In the genomic region with DNA sequence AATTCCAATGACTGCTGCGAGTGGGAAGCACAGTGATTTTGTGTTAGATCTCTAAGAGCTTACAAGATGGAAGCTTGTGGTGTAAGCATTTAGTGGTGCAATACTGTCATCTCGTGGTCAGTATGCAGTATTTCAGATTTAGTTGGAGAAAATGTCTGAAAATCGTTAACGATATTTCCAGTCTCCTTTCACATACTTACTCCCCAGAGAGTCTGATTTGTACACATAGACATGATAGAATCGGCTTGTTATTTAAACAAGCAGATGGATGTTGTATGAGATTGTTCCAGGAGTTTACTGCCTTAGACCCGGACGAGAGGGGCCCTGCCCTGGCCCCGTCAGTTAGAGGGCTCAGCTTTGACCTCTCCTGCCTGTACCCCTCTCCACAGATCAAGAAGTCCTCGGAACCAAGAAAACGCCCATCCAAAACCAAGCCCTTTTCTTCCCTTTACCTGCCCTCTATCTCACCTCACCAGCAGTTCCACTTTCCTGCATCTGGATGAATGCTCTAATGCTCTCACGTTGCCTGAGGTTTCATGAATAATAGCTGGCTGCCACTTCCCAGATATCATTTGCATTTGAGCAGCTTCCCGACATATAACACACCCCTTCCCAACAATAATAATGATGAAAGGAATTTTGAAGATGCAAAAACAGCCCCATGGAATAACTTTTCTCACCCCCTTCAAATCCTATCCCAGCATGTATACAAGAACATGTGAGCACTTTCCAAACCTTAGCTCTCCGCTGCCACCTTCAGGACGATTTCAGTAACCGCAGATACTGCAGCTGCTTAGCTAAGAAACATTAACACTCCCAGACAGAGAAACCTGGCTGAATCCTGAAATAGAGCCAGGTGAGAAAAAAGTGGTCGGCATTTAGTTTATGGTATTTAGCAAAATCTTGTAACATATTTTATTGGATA, we compare ENCODE assay signal across 8 cellular contexts.
A peak's percentile ranks its signal among the peaks of the same experiment; 100 is the strongest.
DNase-seq lines count a peak whose midpoint lies in the region; ATAC-seq, FAIRE-seq and TF ChIP-seq lines count a peak whose summit lies in the region.

No MANE protein-coding gene starts in this region.

- DNase-seq in CD8-positive, alpha-beta memory T cell: peak; percentile 42 to 77 (median 53)
- DNase-seq in HK-2 (ENCODE audit: unreplicated experiment): peak; percentile 56
- DNase-seq in NCI-H82 (lab: John Stamatoyannopoulos, UW): peak; percentile 88
- DNase-seq in activated CD8-positive, alpha-beta T cell treated with anti-CD3 and anti-CD28 coated beads, Interleukin-2, amount 10 ng/mL, durations not matched to agents 7 days and 5 days: peak; percentile 82
- DNase-seq in H1 (ENCODE audit: low read depth in 1 of 2, low spot score in 2 of 2): peak; percentile 44 to 66
- peak; percentile 86 for DNase-seq in mesenchymal stem cell
- DNase-seq in stimulated activated CD8-positive, alpha-beta memory T cell treated with anti-CD3 and anti-CD28 coated beads, Interleukin-12 subunit alpha, Interleukin-12 subunit beta, amount 100 ng/mL, for 24 hours (ENCODE audit: extremely low read depth): peak; percentile 16

- CTCF ChIA-PET in CD8-positive, alpha-beta memory T cell (lab: Charles Lee): interaction anchor here (0.6 to 5.6 kb wide), 31 partner anchors 9 to 1900 kb away, joined by 3 to 55 read pairs (median 4); partner anchors contain the start of gene ADAMTS1
- CTCF ChIA-PET in activated CD8-positive, alpha-beta T cell treated with anti-CD3 and anti-CD28 coated beads, Interleukin-2, amount 10 ng/mL, durations not matched to agents 7 days and 5 days (lab: Charles Lee): interaction anchor here (0.5 to 3.0 kb wide), 108 partner anchors 9 to 1930 kb away, joined by 3 to 141 read pairs (median 4); partner anchors contain the start of gene ADAMTS1
- CTCF ChIA-PET in H1 (lab: Charles Lee; ENCODE audit: partially characterized antibody): interaction anchor here (0.6 to 3.5 kb wide), 103 partner anchors 9 to 1931 kb away, joined by 3 to 40 read pairs (median 4); no protein-coding TSS in a partner anchor

- H3K27ac ChIP-seq in CD8-positive, alpha-beta memory T cell (ENCODE audit: low read depth, low read length): no peak overlapping the region
- H3K27ac ChIP-seq in H1 (ENCODE audit: low read depth, low read length) (no peak overlapping the region), mesenchymal stem cell (ENCODE audit: low read length, poor library complexity, severe bottlenecking) (no peak overlapping the region)

- H3K4me3 Mint-ChIP-seq in CD8-positive, alpha-beta memory T cell: no peak overlapping the region
- no peak overlapping the region for H3K4me3 Mint-ChIP-seq in activated CD8-positive, alpha-beta T cell treated with anti-CD3 and anti-CD28 coated beads, Interleukin-2, amount 10 ng/mL, durations not matched to agents 7 days and 5 days

- peak overlapping the region; percentile 38 for H3K4me3 ChIP-seq in CD8-positive, alpha-beta memory T cell (ENCODE audit: low read length)
- peak overlapping the region in 1 of 4 experiments; percentile 8; a peak in 1 of 8 replicates for H3K4me3 ChIP-seq in H1 (ENCODE audit: extremely low read depth in 1 of 4, insufficient read depth in 2 of 4, low read depth in 3 of 4, low read length in 4 of 4)
- peak overlapping the region; percentile 26 to 75 for H3K4me3 ChIP-seq in mesenchymal stem cell (ENCODE audit: insufficient read depth in 1 of 2, low read depth in 1 of 2, low read length in 2 of 2)

- TF ChIP-seq RAD21 in H1 (IDR thresholded peaks at IDR 0.05 in 1 of 2, conservative IDR thresholded peaks at IDR 0.05 in 1 of 2; ENCODE audit: low read depth in 2 of 2, low read length in 2 of 2): peak; percentile 99 to 100

- H3K23ac ChIP-seq in H1 (ENCODE audit: insufficient read length) (no peak overlapping the region), mesenchymal stem cell (ENCODE audit: low read length in 2 of 2) (no peak overlapping the region)

- no peak overlapping the region for H2BK15ac ChIP-seq in H1 (ENCODE audit: low read length)
- H2BK15ac ChIP-seq in mesenchymal stem cell (ENCODE audit: low read depth, poor library complexity, severe bottlenecking): no peak overlapping the region

- no peak for TF ChIP-seq POLR2A in H1 (IDR thresholded peaks at IDR 0.05; ENCODE audit: control extremely low read depth in 1 of 2, low read depth in 2 of 2, low read length in 2 of 2)

- H3K27me3 Mint-ChIP-seq in CD8-positive, alpha-beta memory T cell: no peaks in the 10 kb centered on the region
- H3K27me3 Mint-ChIP-seq in activated CD8-positive, alpha-beta T cell treated with anti-CD3 and anti-CD28 coated beads, Interleukin-2, amount 10 ng/mL, durations not matched to agents 7 days and 5 days (ENCODE audit: low read depth): no peaks in the 10 kb centered on the region

- H3K18ac ChIP-seq in H1 (ENCODE audit: extremely low read depth, low read length) (no peak overlapping the region), mesenchymal stem cell (ENCODE audit: low read depth in 1 of 2, low read length in 2 of 2) (no peak overlapping the region)

- H3K4me1 Mint-ChIP-seq in CD8-positive, alpha-beta memory T cell: no peaks in the 10 kb centered on the region
- no peaks in the 10 kb centered on the region for H3K4me1 Mint-ChIP-seq in activated CD8-positive, alpha-beta T cell treated with anti-CD3 and anti-CD28 coated beads, Interleukin-2, amount 10 ng/mL, durations not matched to agents 7 days and 5 days (ENCODE audit: low read depth)

- H4K20me1 ChIP-seq in H1 (replicated peaks in 1 of 2; ENCODE audit: control insufficient read depth in 1 of 2, insufficient read depth in 2 of 2, low read length in 2 of 2): peaks cover 0 to 2% of the 10 kb centered on the region in 2 experiments

- H3K27ac Mint-ChIP-seq in CD8-positive, alpha-beta memory T cell: no peak overlapping the region
- H3K27ac Mint-ChIP-seq in activated CD8-positive, alpha-beta T cell treated with anti-CD3 and anti-CD28 coated beads, Interleukin-2, amount 10 ng/mL, durations not matched to agents 7 days and 5 days: no peak overlapping the region

- peak overlapping the region; percentile 27; the same call in 1 of the 2 replicates for H2AFZ ChIP-seq in H1 (ENCODE audit: low read length)
- H2AFZ ChIP-seq in mesenchymal stem cell (ENCODE audit: low read depth, low read length): peak overlapping the region; percentile 62

- H2AK5ac ChIP-seq in H1 (ENCODE audit: low read depth, low read length) (no peak overlapping the region), mesenchymal stem cell (ENCODE audit: low read length, severe bottlenecking) (peak overlapping the region; percentile 49)

- no peak overlapping the region for H2BK5ac ChIP-seq in H1 (ENCODE audit: low read depth, low read length)
- no peak overlapping the region for H2BK5ac ChIP-seq in mesenchymal stem cell (ENCODE audit: low read depth, low read length, poor library complexity, severe bottlenecking)

- no peak overlapping the region for H3K4me2 ChIP-seq in H1 (ENCODE audit: insufficient read depth in 1 of 2, low read depth in 2 of 2, low read length in 2 of 2)
- peak overlapping the region; percentile 84 for H3K4me2 ChIP-seq in mesenchymal stem cell (ENCODE audit: low read length, poor library complexity, severe bottlenecking)

- H3K9me3 ChIP-seq in CD8-positive, alpha-beta memory T cell (ENCODE audit: low read length): no peaks in the 10 kb centered on the region
- H3K9me3 ChIP-seq in H1 (ENCODE audit: insufficient read depth in 2 of 2, low read depth in 1 of 2, low read length in 1 of 2) (no peaks in the 10 kb centered on the region), mesenchymal stem cell (ENCODE audit: control insufficient read depth, low read length) (no peaks in the 10 kb centered on the region)

- 40% methylated on average over 16 of the region's 16 CpGs; no CpG with 5 or more reads in 1 of the 2 experiments for WGBS in H1 (ENCODE audit: extremely low coverage in 1 of 2, insufficient coverage in 1 of 2, insufficient read length in 1 of 2, insufficient replicate concordance in 2 of 2, low coverage in 1 of 2, low lambda C conversion rate in 2 of 2, missing lambda C conversion rate in 1 of 2), 2 experiments
- WGBS in mesenchymal stem cell: 26% methylated on average over 9 of the region's 16 CpGs

- H3K36me3 Mint-ChIP-seq in CD8-positive, alpha-beta memory T cell: peaks cover 0 to 19% (median 5%) of the 10 kb centered on the region in 3 donors
- H3K36me3 Mint-ChIP-seq in activated CD8-positive, alpha-beta T cell treated with anti-CD3 and anti-CD28 coated beads, Interleukin-2, amount 10 ng/mL, durations not matched to agents 7 days and 5 days (ENCODE audit: low read depth): no peaks in the 10 kb centered on the region

- no peak overlapping the region for H3K9ac ChIP-seq in H1 (replicated peaks in 1 of 4; ENCODE audit: extremely low read depth in 1 of 4, low read depth in 3 of 4, low read length in 3 of 4)
- H3K9ac ChIP-seq in mesenchymal stem cell (ENCODE audit: low read length): peak overlapping the region; percentile 87

- no peaks in the 10 kb centered on the region for H3K36me3 ChIP-seq in CD8-positive, alpha-beta memory T cell (ENCODE audit: insufficient read depth, low read length)
- H3K36me3 ChIP-seq in H1 (ENCODE audit: control insufficient read depth in 2 of 4, insufficient read depth in 4 of 4, low read length in 3 of 4) (no peaks in the 10 kb centered on the region; a peak in 1 of 8 replicates), mesenchymal stem cell (ENCODE audit: control insufficient read depth in 1 of 2, insufficient read depth in 2 of 2, low read depth in 1 of 2, low read length in 2 of 2) (no peaks in the 10 kb centered on the region)

- no peaks in the 10 kb centered on the region for H3K9me3 Mint-ChIP-seq in CD8-positive, alpha-beta memory T cell
- no peaks in the 10 kb centered on the region for H3K9me3 Mint-ChIP-seq in activated CD8-positive, alpha-beta T cell treated with anti-CD3 and anti-CD28 coated beads, Interleukin-2, amount 10 ng/mL, durations not matched to agents 7 days and 5 days (ENCODE audit: insufficient read depth)

- H3K4ac ChIP-seq in H1 (replicated peaks; ENCODE audit: insufficient read length, low read depth, low read length): no peak overlapping the region
- peak overlapping the region in 1 of 2 experiments; percentile 78 for H3K4ac ChIP-seq in mesenchymal stem cell (ENCODE audit: low read depth in 1 of 2, low read length in 2 of 2)

- no peak overlapping the region for H2BK120ac ChIP-seq in H1 (replicated peaks; ENCODE audit: low read depth, low read length)
- H2BK120ac ChIP-seq in mesenchymal stem cell (ENCODE audit: low read depth, low read length): no peak overlapping the region

- H3K56ac ChIP-seq in H1 (replicated peaks; ENCODE audit: insufficient read length, low read depth, low read length): no peak overlapping the region

- H3K79me2 ChIP-seq in H1 (ENCODE audit: control insufficient read depth in 1 of 2, insufficient read depth in 2 of 2, low read length in 2 of 2): no peaks in the 10 kb centered on the region

- H4K91ac ChIP-seq in H1 (replicated peaks; ENCODE audit: insufficient read length, low read length): no peak overlapping the region
- no peak overlapping the region for H4K91ac ChIP-seq in mesenchymal stem cell (ENCODE audit: low read length)

- H4K5ac ChIP-seq in H1 (ENCODE audit: insufficient read length, low read depth, low read length): no peak overlapping the region

- FAIRE-seq in H1 (lab: Jason Lieb, UNC): peak; percentile 79

- TF ChIP-seq CTCF in H1 (IDR thresholded peaks at IDR 0.05; ENCODE audit: control extremely low read depth in 1 of 3, insufficient read depth in 1 of 3, low read depth in 1 of 3, low read length in 3 of 3): peak in 2 of 3 experiments; percentile 77 to 86; a peak in 3 of 4 replicates

- H3K23me2 ChIP-seq in H1 (ENCODE audit: low read depth, low read length): no peaks in the 10 kb centered on the region

- H3K27me3 ChIP-seq in CD8-positive, alpha-beta memory T cell (ENCODE audit: insufficient read depth, low read length, poor library complexity, severe bottlenecking): no peaks in the 10 kb centered on the region
- H3K27me3 ChIP-seq in H1 (replicated peaks in 1 of 4; ENCODE audit: control insufficient read depth in 3 of 4, extremely low read depth in 1 of 4, insufficient read depth in 3 of 4, low read length in 3 of 4) (no peaks in the 10 kb centered on the region), mesenchymal stem cell (ENCODE audit: control insufficient read depth in 1 of 2, insufficient read depth in 1 of 2, low read length in 2 of 2) (no peaks in the 10 kb centered on the region)

- H3K14ac ChIP-seq in H1 (ENCODE audit: insufficient read length): no peak overlapping the region
- no peak overlapping the region for H3K14ac ChIP-seq in mesenchymal stem cell (ENCODE audit: low read length in 2 of 2)

- POLR2A ChIA-PET in CD8-positive, alpha-beta memory T cell (lab: Charles Lee): no interaction called here
- POLR2A ChIA-PET in activated CD8-positive, alpha-beta T cell treated with anti-CD3 and anti-CD28 coated beads, Interleukin-2, amount 10 ng/mL, durations not matched to agents 7 days and 5 days (lab: Charles Lee): interaction anchor here (0.7 kb wide), 1 partner anchor 256 kb away, joined by 3 read pairs; no protein-coding TSS in a partner anchor
- POLR2A ChIA-PET in H1 (lab: Charles Lee; ENCODE audit: partially characterized antibody): interaction anchor here (1.4 kb wide), 1 partner anchor 1901 kb away, joined by 8 read pairs; the partner anchor contains the start of gene ADAMTS1

- ATAC-seq in GM19463 (IDR thresholded peaks at IDR 0.05; ENCODE audit: unreplicated experiment): peak; percentile 85
- peak; percentile 86 for ATAC-seq in activated CD8-positive, alpha-beta T cell treated with anti-CD3 and anti-CD28 coated beads, Interleukin-2, amount 10 ng/mL, durations not matched to agents 7 days and 5 days

- H4K8ac ChIP-seq in H1 (ENCODE audit: extremely low read depth, insufficient read depth, low read length) (no peak overlapping the region), mesenchymal stem cell (ENCODE audit: low read length) (peak overlapping the region; percentile 8)

- no peak overlapping the region for H2BK12ac ChIP-seq in H1 (ENCODE audit: low read depth, low read length)
- peak overlapping the region; percentile 29 to 59 for H2BK12ac ChIP-seq in mesenchymal stem cell (ENCODE audit: low read length in 2 of 2)

- H3K4me1 ChIP-seq in CD8-positive, alpha-beta memory T cell (ENCODE audit: insufficient read depth, low read length): peaks cover 4% of the 10 kb centered on the region
- H3K4me1 ChIP-seq in H1 (replicated peaks in 1 of 4; ENCODE audit: control insufficient read depth in 3 of 4, insufficient read depth in 4 of 4, low read length in 3 of 4) (no peaks in the 10 kb centered on the region), mesenchymal stem cell (ENCODE audit: control insufficient read depth, insufficient read depth, low read depth, low read length) (peaks cover 3% of the 10 kb centered on the region)

- TF ChIP-seq EP300 in H1 (IDR thresholded peaks at IDR 0.05; ENCODE audit: borderline replicate concordance in 1 of 2, low read depth in 2 of 2, low read length in 2 of 2): no peak

- no peaks in the 10 kb centered on the region for H3K79me1 ChIP-seq in H1 (ENCODE audit: low read depth, low read length)
- H3K79me1 ChIP-seq in mesenchymal stem cell (replicated peaks; ENCODE audit: low read length, poor library complexity, severe bottlenecking): no peaks in the 10 kb centered on the region

- H2BK20ac ChIP-seq in H1 (ENCODE audit: low read length): no peak overlapping the region

Comparison
In these comparisons a context has a peak if more than half of its experiments do, and no peak if none do; other contexts are left out.
1. DNase-seq: peak in every context shown above with its lines; median percentile 88 in NCI-H82; 86 in mesenchymal stem cell; 82 in activated CD8-positive, alpha-beta T cell treated with anti-CD3 and anti-CD28 coated beads, Interleukin-2, amount 10 ng/mL, durations not matched to agents 7 days and 5 days; 56 in HK-2; 55 in H1; 53 in CD8-positive, alpha-beta memory T cell; 16 in stimulated activated CD8-positive, alpha-beta memory T cell treated with anti-CD3 and anti-CD28 coated beads, Interleukin-12 subunit alpha, Interleukin-12 subunit beta, amount 100 ng/mL, for 24 hours.